In the genomic region with DNA sequence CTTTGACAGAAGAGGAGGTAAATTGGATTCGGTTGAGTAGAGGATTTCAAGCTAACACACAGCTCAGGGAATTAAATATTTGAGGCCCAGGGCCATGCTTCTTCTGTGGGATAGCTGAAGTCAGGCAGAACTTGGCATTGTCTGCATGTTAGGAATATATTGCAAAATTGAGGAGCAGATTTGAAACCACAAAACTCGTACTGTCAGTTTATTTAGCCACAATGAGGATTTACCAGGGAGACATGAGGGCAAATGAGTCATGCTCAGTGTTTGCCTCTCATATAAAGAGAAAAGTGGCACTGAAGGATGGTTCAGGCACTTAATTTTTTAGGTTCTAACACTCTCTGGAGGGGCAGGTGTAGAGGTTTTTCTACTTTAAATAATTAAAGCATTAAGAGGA, we compare ENCODE assay signal across 17 cellular contexts.
DNase-seq lines count a peak whose midpoint lies in the region; TF ChIP-seq lines count a peak whose summit lies in the region.
"Had no signal": no experiment of that assay in that cellular context is flagged by ENCODE, and none has a peak within 500 bp of the region (broad histone marks: within the 10 kb centered on the region; RNA-seq: fewer than 3 reads in every experiment).

No MANE protein-coding gene starts in this region.

- 44 to 68% methylated on average over 2 of the region's 2 CpGs for WGBS in testis, 2 donors

- H4K20me1 ChIP-seq in fibroblast of lung (ENCODE audit: control insufficient read depth, extremely low read depth, insufficient read depth, low read length): no peaks in the 10 kb centered on the region

- H3K4me1 ChIP-seq in fibroblast of lung (ENCODE audit: control insufficient read depth, extremely low read depth, insufficient read depth, low read length) (no peaks in the 10 kb centered on the region), testis (no peaks in the 10 kb centered on the region)
- H3K4me1 ChIP-seq: lower lobe of right lung, stomach had no signal

- H3K4me3 ChIP-seq in fibroblast of lung (replicated peaks in 1 of 4; ENCODE audit: control extremely low read depth in 1 of 4, insufficient read depth in 1 of 4, low read depth in 3 of 4, low read length in 4 of 4) (no peak overlapping the region), testis (no peak overlapping the region)
- H3K4me3 ChIP-seq: lower lobe of right lung, stomach had no signal

- H3K9me3 ChIP-seq in fibroblast of lung (ENCODE audit: control insufficient read depth, insufficient read depth, low read depth, low read length): no peaks in the 10 kb centered on the region
- no peaks in the 10 kb centered on the region for H3K9me3 ChIP-seq in testis
- H3K9me3 ChIP-seq: lower lobe of right lung, stomach had no signal

- TF ChIP-seq POLR2A in testis (IDR thresholded peaks at IDR 0.05): no peak

- DNase-seq in DMS53 (lab: John Stamatoyannopoulos, UW): peak; percentile 42
- DNase-seq in DMS53 treated with DMSO at 0.1 percent for 48 hours (lab: John Stamatoyannopoulos, UW; ENCODE audit: unreplicated experiment): no peak
- DNase-seq in SK-MEL-5 (ENCODE audit: low read depth, low spot score): peak; percentile 30
- DNase-seq in fibroblast of lung (ENCODE audit: low read depth in 2 of 2): peak; percentile 71 to 74
- no peak for DNase-seq in pons (ENCODE audit: low spot score)
- DNase-seq in COLO668 (lab: John Stamatoyannopoulos, UW; ENCODE audit: unreplicated experiment): no peak
- DNase-seq in testis: no peak
- no peak for DNase-seq in DMS79 (lab: John Stamatoyannopoulos, UW)
- DNase-seq: activated CD8-positive, alpha-beta T cell treated with anti-CD3 and anti-CD28 coated beads, Interleukin-2, amount 10 ng/mL, durations not matched to agents 7 days and 5 days; activated naive CD4-positive, alpha-beta T cell treated with anti-CD3 and anti-CD28 coated beads for 36 hours; DMS 273 treated with DMSO at 0.1 percent for 48 hours; lower lobe of right lung; NCI-H1105 treated with DMSO at 0.1 percent for 48 hours; NCI-H748 treated with DMSO at 0.1 percent for 48 hours; stimulated activated CD4-positive, alpha-beta T cell treated with anti-CD3 and anti-CD28 coated beads, Interleukin-2, amount 100 ng/mL, for 48 hours; stomach had no signal

- H3K79me2 ChIP-seq in fibroblast of lung (ENCODE audit: control insufficient read depth, insufficient read depth, low read length): no peaks in the 10 kb centered on the region

- no peak overlapping the region for H3K9ac ChIP-seq in fibroblast of lung (ENCODE audit: insufficient read depth, low read length)

- in situ Hi-C loops in SK-MEL-5 (cut with HindIII; ENCODE audit: low pct_unique_long_range_greater_than_20kb, low sequenced_read_pairs): no loop called here

- no peak overlapping the region for H2AFZ ChIP-seq in fibroblast of lung (ENCODE audit: low read length)

- no peaks in the 10 kb centered on the region for H3K27me3 ChIP-seq in fibroblast of lung (ENCODE audit: control insufficient read depth, insufficient read depth, low read length)
- H3K27me3 ChIP-seq in testis: no peaks in the 10 kb centered on the region
- H3K27me3 ChIP-seq: stomach had no signal

- TF ChIP-seq CTCF in fibroblast of lung (conservative IDR thresholded peaks at IDR 0.05 in 1 of 2, IDR thresholded peaks at IDR 0.05 in 1 of 2; ENCODE audit: low read depth in 1 of 2, low read length in 2 of 2): no peak
- TF ChIP-seq CTCF in testis (IDR thresholded peaks at IDR 0.05): no peak

- H3K27ac ChIP-seq in fibroblast of lung (ENCODE audit: insufficient read depth, low read length) (no peak overlapping the region), testis (no peak overlapping the region)
- H3K27ac ChIP-seq: 22Rv1, lower lobe of right lung, stomach had no signal

- H3K36me3 ChIP-seq in fibroblast of lung (ENCODE audit: control insufficient read depth, insufficient read depth, low read length): no peaks in the 10 kb centered on the region
- H3K36me3 ChIP-seq in testis (ENCODE audit: low read depth, missing control alignments): no peaks in the 10 kb centered on the region
- H3K36me3 ChIP-seq: lower lobe of right lung, stomach had no signal

- no peak overlapping the region for H3K4me2 ChIP-seq in fibroblast of lung (ENCODE audit: extremely low read depth, insufficient read depth, low read length)

- intact Hi-C loops in testis (cut with DNase I; ENCODE audit: low total_unique reads): no loop called here

Comparison
In these comparisons a context has a peak if more than half of its experiments do, and no peak if none do; other contexts are left out.
1. DNase-seq: peak in DMS53 (single experiment), SK-MEL-5 (single experiment) and fibroblast of lung (2 of 2); none in DMS53 treated with DMSO at 0.1 percent for 48 hours (single experiment), pons (single experiment), COLO668 (single experiment), testis (single experiment) and DMS79 (single experiment).